ENCODE assay signal across 18 cellular contexts in the genomic region with DNA sequence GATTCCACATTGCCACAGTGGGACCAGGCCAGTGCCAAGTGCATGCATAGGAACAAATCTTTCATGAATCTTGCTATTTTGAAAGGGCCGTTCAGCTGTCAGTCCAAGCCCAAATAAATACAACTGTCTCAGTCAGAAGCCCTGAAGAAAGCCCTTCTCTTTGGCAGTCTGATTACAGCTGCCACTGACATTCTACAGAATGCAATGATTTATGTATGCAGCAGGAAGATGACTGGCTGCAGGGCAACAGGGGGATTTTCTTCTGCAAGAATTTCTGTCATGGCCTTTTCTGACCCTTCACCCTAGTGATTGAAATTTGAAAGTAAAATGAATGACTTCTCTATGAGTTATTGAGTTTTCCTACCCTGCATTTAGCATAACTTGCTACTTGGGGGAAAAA.
A peak's percentile ranks its signal among the peaks of the same experiment; 100 is the strongest.
DNase-seq lines count a peak whose midpoint lies in the region; FAIRE-seq and TF ChIP-seq lines count a peak whose summit lies in the region.
"Had no signal": no experiment of that assay in that cellular context is flagged by ENCODE, and none has a peak within 500 bp of the region (broad histone marks: within the 10 kb centered on the region; RNA-seq: fewer than 3 reads in every experiment).

No MANE protein-coding gene starts in this region.

- H2BK12ac ChIP-seq in neuronal stem cell (ENCODE audit: low read length) = no peak overlapping the region

- H3K4ac ChIP-seq in neuronal stem cell (ENCODE audit: low read length) = no peak overlapping the region

- no peaks in the 10 kb centered on the region for H3K27me3 ChIP-seq in astrocyte (ENCODE audit: insufficient read depth, low read length)
- H3K27me3 ChIP-seq in neuronal stem cell (ENCODE audit: control insufficient read depth in 3 of 3, insufficient read depth in 3 of 3, low read depth in 1 of 3, low read length in 3 of 3) = no peaks in the 10 kb centered on the region

- DNase-seq in Calu3 = no peak
- DNase-seq in astrocyte (ENCODE audit: low read depth) = no peak
- DNase-seq in iris pigment epithelial cell (ENCODE audit: low read depth) = peak; percentile 28
- no peak for DNase-seq in neuronal stem cell (ENCODE audit: low spot score)
- no peak for DNase-seq in NCI-H2196 treated with DMSO at 0.1 percent for 48 hours (lab: John Stamatoyannopoulos, UW; ENCODE audit: unreplicated experiment)
- no peak for DNase-seq in stimulated activated CD4-positive, alpha-beta T cell treated with anti-CD3 and anti-CD28 coated beads, Interleukin-15, amount 100 ng/mL, for 24 hours
- no peak for DNase-seq in erythroblast (lab: John Stamatoyannopoulos, UW)
- no peak for DNase-seq in A172 (ENCODE audit: low spot score)
- DNase-seq: ACHN, AML-193, Caco-2, H9, NCI-H1436, NCI-H2029 treated with DMSO at 0.1 percent for 48 hours, NCI-H510A treated with DMSO at 0.1 percent for 48 hours, RPMI8226, SIG-M5 had no signal

- H2BK120ac ChIP-seq in neuronal stem cell (ENCODE audit: low read depth, low read length) = no peak overlapping the region

- no peak overlapping the region for H3K14ac ChIP-seq in neuronal stem cell (ENCODE audit: low read length)

- no peak for TF ChIP-seq CTCF in Calu3 (IDR thresholded peaks at IDR 0.05; ENCODE audit: unreplicated experiment)
- TF ChIP-seq CTCF in astrocyte (IDR thresholded peaks at IDR 0.05; ENCODE audit: insufficient read depth, low read depth, low read length) = no peak

- H3K36me3 Mint-ChIP-seq in Calu3 (ENCODE audit: insufficient read depth, unreplicated experiment) = peaks cover 6% of the 10 kb centered on the region
- H3K36me3 Mint-ChIP-seq in astrocyte (ENCODE audit: low read depth, unreplicated experiment) = no peaks in the 10 kb centered on the region

- H2AFZ ChIP-seq in astrocyte (ENCODE audit: low read depth, low read length) (no peak overlapping the region), neuronal stem cell (ENCODE audit: low read length) (peak overlapping the region; percentile 66)

- no peaks in the 10 kb centered on the region for H4K20me1 ChIP-seq in astrocyte (ENCODE audit: insufficient read depth, low read length)

- CTCF ChIA-PET in Calu3 (lab: Charles Lee) = interaction anchor here (0.8 to 1.2 kb wide), 2 partner anchors 9 to 13 kb away, joined by 3 read pairs; no protein-coding TSS in a partner anchor

- no peak overlapping the region for H3K23ac ChIP-seq in neuronal stem cell (ENCODE audit: low read depth, low read length, poor library complexity)

- H3K4me1 ChIP-seq in astrocyte (ENCODE audit: insufficient read depth, low read length) (peaks cover 9% of the 10 kb centered on the region), neuronal stem cell (ENCODE audit: control insufficient read depth in 2 of 2, insufficient read depth in 1 of 2, low read depth in 1 of 2, low read length in 2 of 2) (peaks cover 0 to 22% of the 10 kb centered on the region in 2 donors)
- H3K4me1 ChIP-seq: Caco-2 had no signal

- H3K27ac ChIP-seq in astrocyte (ENCODE audit: low read depth, low read length) = no peak overlapping the region
- H3K27ac ChIP-seq in neuronal stem cell (replicated peaks; ENCODE audit: low read length) = no peak overlapping the region

- H3K4me2 ChIP-seq in astrocyte (ENCODE audit: low read length) (peak overlapping the region; percentile 32), neuronal stem cell (ENCODE audit: insufficient read depth, low read length, poor library complexity, severe bottlenecking) (no peak overlapping the region)

- H3K4me1 Mint-ChIP-seq in Calu3 (ENCODE audit: low read depth, unreplicated experiment) (peaks cover 63% of the 10 kb centered on the region), astrocyte (ENCODE audit: low read depth, unreplicated experiment) (peaks cover 6% of the 10 kb centered on the region)
- H3K4me1 Mint-ChIP-seq: H9 had no signal

- H2AK5ac ChIP-seq in neuronal stem cell (ENCODE audit: low read depth, low read length) = no peak overlapping the region

- H3K4me3 ChIP-seq in astrocyte (ENCODE audit: insufficient read depth, low read depth, low read length) (no peak overlapping the region), neuronal stem cell (ENCODE audit: low read length in 2 of 2) (peak overlapping the region in 1 of 2 donors; percentile 8)

- no peaks in the 10 kb centered on the region for H3K9me3 Mint-ChIP-seq in Calu3 (ENCODE audit: low read depth, unreplicated experiment)
- H3K9me3 Mint-ChIP-seq in astrocyte (ENCODE audit: unreplicated experiment) = peaks cover 1% of the 10 kb centered on the region

- H3K79me2 ChIP-seq in astrocyte (ENCODE audit: insufficient read depth, low read length) = no peaks in the 10 kb centered on the region

- BruUV-seq in Calu3 (replicated peaks; lab: Mats Ljungman, UMichigan) = no TSS peak

- H3K27ac Mint-ChIP-seq in Calu3 (ENCODE audit: unreplicated experiment) (peak overlapping the region; percentile 48), astrocyte (ENCODE audit: unreplicated experiment) (no peak overlapping the region)
- H3K27ac Mint-ChIP-seq: H9 had no signal

- no peaks in the 10 kb centered on the region for H3K27me3 Mint-ChIP-seq in Calu3 (ENCODE audit: unreplicated experiment)
- no peaks in the 10 kb centered on the region for H3K27me3 Mint-ChIP-seq in astrocyte (ENCODE audit: low read depth, unreplicated experiment)

- no peak overlapping the region for H2BK5ac ChIP-seq in neuronal stem cell (ENCODE audit: low read length)

- intact Hi-C loops in Calu3 (cut with micrococcal nuclease; ENCODE audit: unreplicated experiment) = no loop called here

- no peak overlapping the region for H3K18ac ChIP-seq in neuronal stem cell (ENCODE audit: low read length)

- H4K91ac ChIP-seq in neuronal stem cell (ENCODE audit: low read depth, low read length, poor library complexity) = no peak overlapping the region

- no CpG with 5 or more reads among the region's 1 CpG for WGBS in neuronal stem cell (ENCODE audit: extremely low coverage in 2 of 2, insufficient read length in 2 of 2, insufficient replicate concordance in 1 of 2), 2 donors

- no peak overlapping the region for H4K8ac ChIP-seq in neuronal stem cell (ENCODE audit: low read depth, low read length)

- no peak overlapping the region for H3K9ac ChIP-seq in astrocyte (ENCODE audit: low read length)
- H3K9ac ChIP-seq in neuronal stem cell (ENCODE audit: low read depth, low read length, poor library complexity) = no peak overlapping the region

- TF ChIP-seq POLR2A in erythroblast (IDR thresholded peaks at IDR 0.05; ENCODE audit: low read length) = no peak

- H3K36me3 ChIP-seq in astrocyte (ENCODE audit: insufficient read depth, low read length) = no peaks in the 10 kb centered on the region
- no peaks in the 10 kb centered on the region for H3K36me3 ChIP-seq in neuronal stem cell (replicated peaks in 1 of 2; ENCODE audit: control insufficient read depth in 2 of 2, insufficient read depth in 2 of 2, low read length in 2 of 2)

- H3K79me1 ChIP-seq in neuronal stem cell (ENCODE audit: low read depth, low read length) = no peaks in the 10 kb centered on the region

- no peak overlapping the region for H2BK15ac ChIP-seq in neuronal stem cell (ENCODE audit: low read length)

- no peak for FAIRE-seq in astrocyte (lab: Jason Lieb, UNC)
- FAIRE-seq: GM19239 had no signal

- H3K9me3 ChIP-seq in astrocyte (ENCODE audit: insufficient read depth, low read depth, low read length) (no peaks in the 10 kb centered on the region), neuronal stem cell (replicated peaks in 1 of 2; ENCODE audit: control insufficient read depth in 2 of 2, insufficient read depth in 1 of 2, low read depth in 1 of 2, low read length in 2 of 2) (no peaks in the 10 kb centered on the region)
- H3K9me3 ChIP-seq: Caco-2 had no signal

- H3K4me3 Mint-ChIP-seq in Calu3 (ENCODE audit: low read depth, unreplicated experiment) = peak overlapping the region; percentile 20
- H3K4me3 Mint-ChIP-seq in astrocyte (ENCODE audit: unreplicated experiment) = no peak overlapping the region
- H3K4me3 Mint-ChIP-seq: H9 had no signal
